ENCODE assay signal across 11 cellular contexts in the genomic region with DNA sequence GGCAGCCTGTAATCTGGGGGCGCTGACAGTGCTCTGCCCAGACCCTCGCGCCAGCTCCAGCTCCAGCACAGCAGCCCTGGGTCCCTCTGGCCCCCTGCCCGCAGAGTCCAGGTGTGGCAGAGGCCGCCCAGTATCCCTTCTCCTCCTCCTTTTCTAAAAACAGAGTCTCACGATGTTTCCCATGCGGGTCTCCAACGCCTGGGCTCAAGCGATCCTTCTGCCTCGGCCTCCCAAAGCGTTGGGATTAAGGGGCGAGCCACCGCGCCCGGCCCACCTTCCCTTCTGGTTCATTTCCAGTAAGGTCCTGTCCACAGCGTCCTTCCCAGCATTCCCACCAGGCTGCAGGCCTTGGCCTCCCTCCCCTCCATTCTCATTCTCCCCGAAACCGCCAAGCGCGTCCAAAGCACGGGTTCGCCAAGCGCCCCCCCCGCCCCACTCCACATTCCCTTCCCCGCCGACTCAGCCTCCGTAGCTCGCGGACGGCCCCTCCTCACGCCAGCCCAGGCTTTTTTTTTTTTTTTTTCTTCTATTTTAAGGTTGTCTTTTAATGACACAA. TPM values are rescaled to one million over a fixed set of nuclear protein-coding genes. Genes with fewer than 3 reads are reported as not detected.
DNase-seq lines count a peak whose midpoint lies in the region; ATAC-seq and TF ChIP-seq lines count a peak whose summit lies in the region.
"Had no signal": no experiment of that assay in that cellular context is flagged by ENCODE, and none has a peak within 500 bp of the region (broad histone marks: within the 10 kb centered on the region; RNA-seq: fewer than 3 reads in every experiment).

No MANE protein-coding gene starts in this region.

- no peak overlapping the region for H4K5ac ChIP-seq in mesendoderm (ENCODE audit: low read length)

- no peak overlapping the region for H2BK5ac ChIP-seq in mesendoderm (ENCODE audit: low read length)

- H3K36me3 ChIP-seq in mesendoderm (ENCODE audit: control insufficient read depth, insufficient read depth, low read length) (no peaks in the 10 kb centered on the region), vagina (no peaks in the 10 kb centered on the region), Karpas-422 (ENCODE audit: insufficient read depth, low read length) (no peaks in the 10 kb centered on the region)

- TF ChIP-seq CTCF in activated CD8-positive, alpha-beta T cell treated with anti-CD3 and anti-CD28 coated beads for 36 hours (IDR thresholded peaks at IDR 0.05), result no peak
- TF ChIP-seq CTCF in vagina (IDR thresholded peaks at IDR 0.05), result no peak

- WGBS in mesendoderm (ENCODE audit: extremely low coverage, insufficient coverage, low lambda C conversion rate), result no CpG with 5 or more reads among the region's 31 CpGs

- POLR2A ChIA-PET in activated CD8-positive, alpha-beta T cell treated with anti-CD3 and anti-CD28 coated beads for 36 hours (lab: Charles Lee), result interaction anchor here (0.6 kb wide), 1 partner anchor 22 kb away, joined by 3 read pairs; no protein-coding TSS in a partner anchor

- H3K4me3 ChIP-seq in mesendoderm (ENCODE audit: low read length) (no peak overlapping the region), vagina (no peak overlapping the region), Karpas-422 (ENCODE audit: low read length) (no peak overlapping the region)

- H3K4me3 Mint-ChIP-seq in stimulated activated naive CD8-positive, alpha-beta T cell treated with anti-CD3 and anti-CD28 coated beads, Interleukin-15, amount 100 ng/mL, for 72 hours, result peak overlapping the region; percentile 29 to 71
- H3K4me3 Mint-ChIP-seq in activated CD8-positive, alpha-beta T cell treated with anti-CD3 and anti-CD28 coated beads for 36 hours, result peak overlapping the region; percentile 52

- H3K23ac ChIP-seq in mesendoderm (ENCODE audit: low read length), result no peak overlapping the region

- CTCF ChIA-PET in activated CD8-positive, alpha-beta T cell treated with anti-CD3 and anti-CD28 coated beads for 36 hours (lab: Charles Lee), result no interaction called here

- intact Hi-C loops in activated CD8-positive, alpha-beta T cell treated with anti-CD3 and anti-CD28 coated beads for 36 hours (cut with micrococcal nuclease), result no loop called here
- intact Hi-C loops in vagina (cut with DNase I), result no loop called here

- H2BK120ac ChIP-seq in mesendoderm (ENCODE audit: low read depth, low read length), result no peak overlapping the region

- H3K4ac ChIP-seq in mesendoderm (ENCODE audit: low read depth, low read length), result no peak overlapping the region

- peak overlapping the region; percentile 52 for H3K56ac ChIP-seq in mesendoderm (ENCODE audit: low read length)

- no peak overlapping the region for H3K27ac Mint-ChIP-seq in stimulated activated naive CD8-positive, alpha-beta T cell treated with anti-CD3 and anti-CD28 coated beads, Interleukin-15, amount 100 ng/mL, for 72 hours
- no peak overlapping the region for H3K27ac Mint-ChIP-seq in activated CD8-positive, alpha-beta T cell treated with anti-CD3 and anti-CD28 coated beads for 36 hours

- no peaks in the 10 kb centered on the region for H3K9me2 ChIP-seq in Karpas-422 (replicated peaks; ENCODE audit: insufficient read depth, low read length)

- peaks cover 21% of the 10 kb centered on the region for H3K4me1 Mint-ChIP-seq in stimulated activated naive CD8-positive, alpha-beta T cell treated with anti-CD3 and anti-CD28 coated beads, Interleukin-15, amount 100 ng/mL, for 72 hours
- H3K4me1 Mint-ChIP-seq in activated CD8-positive, alpha-beta T cell treated with anti-CD3 and anti-CD28 coated beads for 36 hours (ENCODE audit: low read depth), result peaks cover 41% of the 10 kb centered on the region

- H3K27me3 Mint-ChIP-seq in stimulated activated naive CD8-positive, alpha-beta T cell treated with anti-CD3 and anti-CD28 coated beads, Interleukin-15, amount 100 ng/mL, for 72 hours, result peaks cover 20% of the 10 kb centered on the region
- peaks cover 13% of the 10 kb centered on the region for H3K27me3 Mint-ChIP-seq in activated CD8-positive, alpha-beta T cell treated with anti-CD3 and anti-CD28 coated beads for 36 hours

- DNase-seq in stimulated activated naive CD8-positive, alpha-beta T cell treated with anti-CD3 and anti-CD28 coated beads, Interleukin-15, amount 100 ng/mL, for 72 hours, result no peak
- no peak for DNase-seq in stimulated activated naive CD8-positive, alpha-beta T cell treated with anti-CD3 and anti-CD28 coated beads, Interleukin-15, Interleukin-2, amounts not matched to agents 100 U/mL and 50 U/mL, for 24 hours
- no peak for DNase-seq in activated CD8-positive, alpha-beta T cell treated with anti-CD3 and anti-CD28 coated beads for 36 hours
- no peak for DNase-seq in mesendoderm
- DNase-seq in vagina (ENCODE audit: extremely low spot score in 2 of 2), result no peak
- DNase-seq in SW480 (ENCODE audit: low spot score), result no peak
- DNase-seq in NCI-H446 treated with DMSO at 0.1 percent for 48 hours (lab: John Stamatoyannopoulos, UW), result no peak
- no peak for DNase-seq in Karpas-422
- DNase-seq: DMS 273 treated with DMSO at 0.1 percent for 48 hours, NCI-H526 treated with DMSO at 0.1 percent for 48 hours, T-helper 9 cell had no signal

- no peak overlapping the region for H3K27ac ChIP-seq in mesendoderm (ENCODE audit: low read depth, low read length)
- H3K27ac ChIP-seq in vagina, result peak overlapping the region; percentile 56
- no peak overlapping the region for H3K27ac ChIP-seq in Karpas-422 (ENCODE audit: low read length)

- no peak overlapping the region for H3K18ac ChIP-seq in mesendoderm (ENCODE audit: low read length)

- no peaks in the 10 kb centered on the region for H3K9me3 ChIP-seq in vagina
- no peaks in the 10 kb centered on the region for H3K9me3 ChIP-seq in Karpas-422 (ENCODE audit: low read length)

- H3K4me1 ChIP-seq in mesendoderm (ENCODE audit: control insufficient read depth, low read depth, low read length) (no peaks in the 10 kb centered on the region), vagina (peaks cover 8% of the 10 kb centered on the region), Karpas-422 (ENCODE audit: low read length) (peaks cover 14% of the 10 kb centered on the region)

- no peaks in the 10 kb centered on the region for H3K79me1 ChIP-seq in mesendoderm (ENCODE audit: low read length)

- no peak overlapping the region for H3K9ac ChIP-seq in mesendoderm (ENCODE audit: low read length)
- H3K9ac ChIP-seq in Karpas-422 (ENCODE audit: low read length), result no peak overlapping the region

- H3K4me2 ChIP-seq in mesendoderm (ENCODE audit: low read length) (no peak overlapping the region), Karpas-422 (ENCODE audit: low read depth, low read length, poor library complexity, severe bottlenecking) (no peak overlapping the region)

- no peaks in the 10 kb centered on the region for H3K36me3 Mint-ChIP-seq in activated CD8-positive, alpha-beta T cell treated with anti-CD3 and anti-CD28 coated beads for 36 hours (ENCODE audit: low read depth)

- no peaks in the 10 kb centered on the region for H3K9me3 Mint-ChIP-seq in stimulated activated naive CD8-positive, alpha-beta T cell treated with anti-CD3 and anti-CD28 coated beads, Interleukin-15, amount 100 ng/mL, for 72 hours
- no peaks in the 10 kb centered on the region for H3K9me3 Mint-ChIP-seq in activated CD8-positive, alpha-beta T cell treated with anti-CD3 and anti-CD28 coated beads for 36 hours

- no peaks in the 10 kb centered on the region for H3K79me2 ChIP-seq in mesendoderm (ENCODE audit: control insufficient read depth, insufficient read depth, low read length)
- H3K79me2 ChIP-seq in Karpas-422 (ENCODE audit: low read length), result no peaks in the 10 kb centered on the region

- H2BK15ac ChIP-seq in mesendoderm (replicated peaks; ENCODE audit: low read depth), result no peak overlapping the region

- no peak overlapping the region for H2AK5ac ChIP-seq in mesendoderm (ENCODE audit: low read length)

- ATAC-seq in stimulated activated naive CD8-positive, alpha-beta T cell treated with anti-CD3 and anti-CD28 coated beads, Interleukin-15, amount 100 ng/mL, for 72 hours, result no peak
- no peak for ATAC-seq in stimulated activated naive CD8-positive, alpha-beta T cell treated with anti-CD3 and anti-CD28 coated beads, Interleukin-15, Interleukin-2, amounts not matched to agents 100 U/mL and 50 U/mL, for 24 hours
- no peak for ATAC-seq in activated CD8-positive, alpha-beta T cell treated with anti-CD3 and anti-CD28 coated beads for 36 hours

- no peak overlapping the region for H4K8ac ChIP-seq in mesendoderm (ENCODE audit: low read depth, low read length)

- TF ChIP-seq POLR2A in vagina (IDR thresholded peaks at IDR 0.05), result no peak

- no peaks in the 10 kb centered on the region for H4K20me1 ChIP-seq in Karpas-422 (ENCODE audit: insufficient read depth, low read depth, low read length)

- H3K27me3 ChIP-seq in mesendoderm (ENCODE audit: insufficient read depth, low read length, poor library complexity) (peaks cover 13% of the 10 kb centered on the region), vagina (no peaks in the 10 kb centered on the region), Karpas-422 (ENCODE audit: low read length) (no peaks in the 10 kb centered on the region)

- no peak overlapping the region for H2AFZ ChIP-seq in Karpas-422 (ENCODE audit: low read length)

RNA-seq across cellular contexts. Expression of a gene that starts 2.0 kb away (rescaled TPM):
- 1 to 10 TPM; 1.9 to 2.2 TPM for total RNA-seq in activated CD8-positive, alpha-beta T cell treated with anti-CD3 and anti-CD28 coated beads for 36 hours
- polyA plus RNA-seq in mesendoderm (2013, experiment 1 of 2), result 1.4 TPM
- polyA plus RNA-seq in mesendoderm (2013, experiment 2 of 2), result 1.7 TPM
- 4.9 TPM for total RNA-seq in vagina
- not detected in 2 replicates for total RNA-seq in Karpas-422 (2014; rRNA removed; shearing (Covaris generic); ENCODE audit: low replicate concordance)
